8 cellular contexts compared by ENCODE assay signal in the genomic region with DNA sequence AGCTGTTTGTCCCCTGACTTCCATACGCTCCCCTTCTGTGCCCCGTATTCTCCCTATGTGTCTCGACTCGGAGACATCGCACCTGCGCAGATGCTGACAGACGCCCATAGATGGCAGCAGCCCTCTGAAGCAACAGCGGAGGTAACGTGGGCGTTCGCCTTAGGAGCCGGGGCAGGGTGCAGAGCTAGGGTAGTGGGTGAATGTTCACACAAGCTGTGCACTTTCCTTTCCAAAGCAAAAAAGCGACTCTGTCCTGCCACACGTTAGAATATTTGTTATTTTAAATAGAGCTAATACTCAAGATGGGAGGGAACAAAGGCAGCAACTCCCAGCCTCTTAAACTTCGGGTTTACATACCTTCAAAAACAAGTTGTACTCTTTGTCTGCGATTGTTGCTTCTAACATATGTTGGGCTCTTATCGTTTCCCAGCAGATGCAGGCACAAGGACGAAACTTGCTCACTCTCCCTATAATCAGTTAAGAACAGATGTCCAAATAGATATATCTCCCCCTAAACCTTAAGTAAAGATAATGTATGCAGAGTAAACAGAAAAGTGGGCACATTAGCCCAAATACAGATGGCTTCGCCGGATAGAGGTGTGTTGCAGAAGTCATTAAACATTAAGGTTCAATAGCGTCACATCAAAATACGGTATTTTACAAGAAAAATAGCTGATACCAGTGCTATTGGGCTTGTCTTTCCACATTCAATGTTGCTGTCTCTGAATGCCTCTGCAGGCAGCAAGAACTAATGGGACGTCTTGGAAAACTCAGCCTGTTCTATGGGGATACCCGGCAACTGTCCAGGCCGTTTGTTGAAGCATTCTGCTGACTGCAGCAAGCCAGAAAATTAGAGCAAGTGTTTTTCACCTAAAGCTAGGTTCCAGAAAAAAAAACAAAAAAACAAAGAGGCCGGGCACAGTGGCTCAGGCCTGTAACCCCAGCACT.
DNase-seq lines count a peak whose midpoint lies in the region; ATAC-seq and TF ChIP-seq lines count a peak whose summit lies in the region.

No MANE protein-coding gene starts in this region.

- H3K27ac ChIP-seq in HL-60 (replicated peaks), result peak overlapping the region; percentile 26; the same call in 1 of the 2 replicates
- no peak overlapping the region for H3K27ac ChIP-seq in right cardiac atrium (ENCODE audit: low read length)
- no peak overlapping the region for H3K27ac ChIP-seq in gastrocnemius medialis

- no peak for TF ChIP-seq POLR2A in gastrocnemius medialis (IDR thresholded peaks at IDR 0.05)

- H3K27me3 ChIP-seq in HL-60 (ENCODE audit: insufficient read depth, poor library complexity, severe bottlenecking) (no peaks in the 10 kb centered on the region), right cardiac atrium (ENCODE audit: control insufficient read depth, insufficient read depth) (no peaks in the 10 kb centered on the region), gastrocnemius medialis (peaks cover 0 to under 1% (median 0%) of the 10 kb centered on the region in 3 donors)

- H3K9me3 ChIP-seq in right cardiac atrium (ENCODE audit: control insufficient read depth, low read length) (no peaks in the 10 kb centered on the region), gastrocnemius medialis (no peaks in the 10 kb centered on the region)

- H3K4me1 ChIP-seq in right cardiac atrium (ENCODE audit: control insufficient read depth, insufficient read depth, low read length), result no peaks in the 10 kb centered on the region
- peaks cover 0 to 7% of the 10 kb centered on the region in 2 donors for H3K4me1 ChIP-seq in gastrocnemius medialis

- WGBS in right cardiac atrium, result 26% methylated on average over 26 of the region's 26 CpGs

- TF ChIP-seq CTCF in Calu3 (IDR thresholded peaks at IDR 0.05; ENCODE audit: unreplicated experiment) (peak; percentile 66), HL-60 (IDR thresholded peaks at IDR 0.05; ENCODE audit: insufficient read depth, low read length) (peak; percentile 34), gastrocnemius medialis (IDR thresholded peaks at IDR 0.05 in 4 of 5, conservative IDR thresholded peaks at IDR 0.05 in 1 of 5) (peak in 4 of 5 experiments; percentile 29 to 68 (median 46))

- H3K36me3 Mint-ChIP-seq in Calu3 (ENCODE audit: insufficient read depth, unreplicated experiment), result no peaks in the 10 kb centered on the region
- no peaks in the 10 kb centered on the region for H3K36me3 Mint-ChIP-seq in activated naive CD8-positive, alpha-beta T cell treated with anti-CD3 and anti-CD28 coated beads for 36 hours

- intact Hi-C loops in Calu3 (cut with micrococcal nuclease; ENCODE audit: unreplicated experiment), result loop anchor here (5.0 kb wide), 1 partner anchor 497 kb away; no protein-coding TSS in a partner anchor
- intact Hi-C loops in right cardiac atrium (cut with DNase I), result loop anchor here in 2 of 4 donors (10.0 kb wide), 1 partner anchor 494 kb away; a partner anchor contains a TSS
- intact Hi-C loops in gastrocnemius medialis (cut with DNase I; ENCODE audit: low total_unique reads), result loop anchor here (2.0 to 10.0 kb wide), 2 partner anchors 314 to 496 kb away; no protein-coding TSS in a partner anchor

- CTCF ChIA-PET in Calu3 (lab: Charles Lee), result interaction anchor here (0.6 to 1.3 kb wide), 7 partner anchors 134 to 490 kb away, joined by 3 to 7 read pairs (median 3); a partner anchor contains a TSS

- H3K4me3 ChIP-seq in HL-60 (replicated peaks; ENCODE audit: insufficient read depth, low read length) (no peak overlapping the region), right cardiac atrium (ENCODE audit: low read length) (no peak overlapping the region), gastrocnemius medialis (no peak overlapping the region)

- DNase-seq in Calu3 (peak; percentile 75), HL-60 (ENCODE audit: low read depth in 1 of 2, low spot score in 1 of 2) (peak in 1 of 2 experiments; percentile 75), SW480 (ENCODE audit: low spot score) (peak; percentile 47), right cardiac atrium (peak; percentile 40 to 81 (median 78)), gastrocnemius medialis (peak; percentile 15 to 46), NCI-H345 treated with DMSO at 0.1 percent for 48 hours (lab: John Stamatoyannopoulos, UW; ENCODE audit: unreplicated experiment) (no peak)
- DNase-seq in activated naive CD8-positive, alpha-beta T cell treated with anti-CD3 and anti-CD28 coated beads for 36 hours, result peak; percentile 78

- H3K4me1 Mint-ChIP-seq in Calu3 (ENCODE audit: low read depth, unreplicated experiment), result peaks cover 16% of the 10 kb centered on the region
- peaks cover 17% of the 10 kb centered on the region for H3K4me1 Mint-ChIP-seq in activated naive CD8-positive, alpha-beta T cell treated with anti-CD3 and anti-CD28 coated beads for 36 hours

- peak overlapping the region; percentile 21 for H3K4me3 Mint-ChIP-seq in Calu3 (ENCODE audit: low read depth, unreplicated experiment)
- no peak overlapping the region for H3K4me3 Mint-ChIP-seq in activated naive CD8-positive, alpha-beta T cell treated with anti-CD3 and anti-CD28 coated beads for 36 hours

- ATAC-seq in GM21360 (IDR thresholded peaks at IDR 0.05; ENCODE audit: unreplicated experiment) (peak; percentile 97), right cardiac atrium (peak; percentile 86 to 91), gastrocnemius medialis (peak; percentile 61 to 88)

- in situ Hi-C loops in gastrocnemius medialis (cut with MboI; ENCODE audit: low sequenced_read_pairs in 4 of 4), result loop anchor here in 3 of 4 donors (10.0 to 25.0 kb wide), 2 partner anchors 492 to 494 kb away; a partner anchor contains a TSS

- H3K9me3 Mint-ChIP-seq in Calu3 (ENCODE audit: low read depth, unreplicated experiment), result no peaks in the 10 kb centered on the region
- H3K9me3 Mint-ChIP-seq in activated naive CD8-positive, alpha-beta T cell treated with anti-CD3 and anti-CD28 coated beads for 36 hours, result no peaks in the 10 kb centered on the region

- no peak overlapping the region for H3K27ac Mint-ChIP-seq in Calu3 (ENCODE audit: unreplicated experiment)
- no peak overlapping the region for H3K27ac Mint-ChIP-seq in activated naive CD8-positive, alpha-beta T cell treated with anti-CD3 and anti-CD28 coated beads for 36 hours

- H3K36me3 ChIP-seq in gastrocnemius medialis, result no peaks in the 10 kb centered on the region

- H3K27me3 Mint-ChIP-seq in Calu3 (ENCODE audit: unreplicated experiment), result peaks cover 9% of the 10 kb centered on the region
- H3K27me3 Mint-ChIP-seq in activated naive CD8-positive, alpha-beta T cell treated with anti-CD3 and anti-CD28 coated beads for 36 hours, result peaks cover 11% of the 10 kb centered on the region

- no TSS peak for BruUV-seq in Calu3 (replicated peaks; lab: Mats Ljungman, UMichigan)
